Comparison of ENCODE assay signal across 1 cellular context in genomic region chr2:25673170-25674002, GRCh38.
TF ChIP-seq lines count a peak whose summit lies in the region.

DTNB (minus strand) TSS chr2:25673577; CDS start chr2:25652660, 20,917 bp downstream.

TF ChIP-seq in K562, 482 proteins besides CTCF, POLR2A, EP300 and RAD21 (continued from another document and continues in another):
- TF ChIP-seq, protein P1, sequence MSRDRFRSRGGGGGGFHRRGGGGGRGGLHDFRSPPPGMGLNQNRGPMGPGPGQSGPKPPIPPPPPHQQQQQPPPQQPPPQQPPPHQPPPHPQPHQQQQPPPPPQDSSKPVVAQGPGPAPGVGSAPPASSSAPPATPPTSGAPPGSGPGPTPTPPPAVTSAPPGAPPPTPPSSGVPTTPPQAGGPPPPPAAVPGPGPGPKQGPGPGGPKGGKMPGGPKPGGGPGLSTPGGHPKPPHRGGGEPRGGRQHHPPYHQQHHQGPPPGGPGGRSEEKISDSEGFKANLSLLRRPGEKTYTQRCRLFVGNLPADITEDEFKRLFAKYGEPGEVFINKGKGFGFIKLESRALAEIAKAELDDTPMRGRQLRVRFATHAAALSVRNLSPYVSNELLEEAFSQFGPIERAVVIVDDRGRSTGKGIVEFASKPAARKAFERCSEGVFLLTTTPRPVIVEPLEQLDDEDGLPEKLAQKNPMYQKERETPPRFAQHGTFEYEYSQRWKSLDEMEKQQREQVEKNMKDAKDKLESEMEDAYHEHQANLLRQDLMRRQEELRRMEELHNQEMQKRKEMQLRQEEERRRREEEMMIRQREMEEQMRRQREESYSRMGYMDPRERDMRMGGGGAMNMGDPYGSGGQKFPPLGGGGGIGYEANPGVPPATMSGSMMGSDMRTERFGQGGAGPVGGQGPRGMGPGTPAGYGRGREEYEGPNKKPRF (IDR thresholded peaks at IDR 0.05; ENCODE audit: low read depth, low read length) = no peak
- TF ChIP-seq, protein P2, sequence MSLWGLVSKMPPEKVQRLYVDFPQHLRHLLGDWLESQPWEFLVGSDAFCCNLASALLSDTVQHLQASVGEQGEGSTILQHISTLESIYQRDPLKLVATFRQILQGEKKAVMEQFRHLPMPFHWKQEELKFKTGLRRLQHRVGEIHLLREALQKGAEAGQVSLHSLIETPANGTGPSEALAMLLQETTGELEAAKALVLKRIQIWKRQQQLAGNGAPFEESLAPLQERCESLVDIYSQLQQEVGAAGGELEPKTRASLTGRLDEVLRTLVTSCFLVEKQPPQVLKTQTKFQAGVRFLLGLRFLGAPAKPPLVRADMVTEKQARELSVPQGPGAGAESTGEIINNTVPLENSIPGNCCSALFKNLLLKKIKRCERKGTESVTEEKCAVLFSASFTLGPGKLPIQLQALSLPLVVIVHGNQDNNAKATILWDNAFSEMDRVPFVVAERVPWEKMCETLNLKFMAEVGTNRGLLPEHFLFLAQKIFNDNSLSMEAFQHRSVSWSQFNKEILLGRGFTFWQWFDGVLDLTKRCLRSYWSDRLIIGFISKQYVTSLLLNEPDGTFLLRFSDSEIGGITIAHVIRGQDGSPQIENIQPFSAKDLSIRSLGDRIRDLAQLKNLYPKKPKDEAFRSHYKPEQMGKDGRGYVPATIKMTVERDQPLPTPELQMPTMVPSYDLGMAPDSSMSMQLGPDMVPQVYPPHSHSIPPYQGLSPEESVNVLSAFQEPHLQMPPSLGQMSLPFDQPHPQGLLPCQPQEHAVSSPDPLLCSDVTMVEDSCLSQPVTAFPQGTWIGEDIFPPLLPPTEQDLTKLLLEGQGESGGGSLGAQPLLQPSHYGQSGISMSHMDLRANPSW (CRISPR knock-in tag; IDR thresholded peaks at IDR 0.05) = no peak
- TF ChIP-seq ZNF124 (CRISPR knock-in tag; IDR thresholded peaks at IDR 0.05) = no peak
- TF ChIP-seq HMG20A (CRISPR knock-in tag; conservative IDR thresholded peaks at IDR 0.05) = no peak
- TF ChIP-seq, protein P3, sequence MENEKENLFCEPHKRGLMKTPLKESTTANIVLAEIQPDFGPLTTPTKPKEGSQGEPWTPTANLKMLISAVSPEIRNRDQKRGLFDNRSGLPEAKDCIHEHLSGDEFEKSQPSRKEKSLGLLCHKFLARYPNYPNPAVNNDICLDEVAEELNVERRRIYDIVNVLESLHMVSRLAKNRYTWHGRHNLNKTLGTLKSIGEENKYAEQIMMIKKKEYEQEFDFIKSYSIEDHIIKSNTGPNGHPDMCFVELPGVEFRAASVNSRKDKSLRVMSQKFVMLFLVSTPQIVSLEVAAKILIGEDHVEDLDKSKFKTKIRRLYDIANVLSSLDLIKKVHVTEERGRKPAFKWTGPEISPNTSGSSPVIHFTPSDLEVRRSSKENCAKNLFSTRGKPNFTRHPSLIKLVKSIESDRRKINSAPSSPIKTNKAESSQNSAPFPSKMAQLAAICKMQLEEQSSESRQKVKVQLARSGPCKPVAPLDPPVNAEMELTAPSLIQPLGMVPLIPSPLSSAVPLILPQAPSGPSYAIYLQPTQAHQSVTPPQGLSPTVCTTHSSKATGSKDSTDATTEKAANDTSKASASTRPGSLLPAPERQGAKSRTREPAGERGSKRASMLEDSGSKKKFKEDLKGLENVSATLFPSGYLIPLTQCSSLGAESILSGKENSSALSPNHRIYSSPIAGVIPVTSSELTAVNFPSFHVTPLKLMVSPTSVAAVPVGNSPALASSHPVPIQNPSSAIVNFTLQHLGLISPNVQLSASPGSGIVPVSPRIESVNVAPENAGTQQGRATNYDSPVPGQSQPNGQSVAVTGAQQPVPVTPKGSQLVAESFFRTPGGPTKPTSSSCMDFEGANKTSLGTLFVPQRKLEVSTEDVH (IDR thresholded peaks at IDR 0.05; ENCODE audit: low read depth, partially characterized antibody) = no peak
- no peak for TF ChIP-seq HEY1 (CRISPR knock-in tag; IDR thresholded peaks at IDR 0.05; ENCODE audit: borderline replicate concordance)
- TF ChIP-seq, protein P4, sequence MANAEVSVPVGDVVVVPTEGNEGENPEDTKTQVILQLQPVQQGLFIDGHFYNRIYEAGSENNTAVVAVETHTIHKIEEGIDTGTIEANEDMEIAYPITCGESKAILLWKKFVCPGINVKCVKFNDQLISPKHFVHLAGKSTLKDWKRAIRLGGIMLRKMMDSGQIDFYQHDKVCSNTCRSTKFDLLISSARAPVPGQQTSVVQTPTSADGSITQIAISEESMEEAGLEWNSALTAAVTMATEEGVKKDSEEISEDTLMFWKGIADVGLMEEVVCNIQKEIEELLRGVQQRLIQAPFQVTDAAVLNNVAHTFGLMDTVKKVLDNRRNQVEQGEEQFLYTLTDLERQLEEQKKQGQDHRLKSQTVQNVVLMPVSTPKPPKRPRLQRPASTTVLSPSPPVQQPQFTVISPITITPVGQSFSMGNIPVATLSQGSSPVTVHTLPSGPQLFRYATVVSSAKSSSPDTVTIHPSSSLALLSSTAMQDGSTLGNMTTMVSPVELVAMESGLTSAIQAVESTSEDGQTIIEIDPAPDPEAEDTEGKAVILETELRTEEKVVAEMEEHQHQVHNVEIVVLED (CRISPR knock-in tag; IDR thresholded peaks at IDR 0.05) = 0 out of 2 replicates have a peak, but pooled peaks have one; percentile 18
- TF ChIP-seq, protein P5, sequence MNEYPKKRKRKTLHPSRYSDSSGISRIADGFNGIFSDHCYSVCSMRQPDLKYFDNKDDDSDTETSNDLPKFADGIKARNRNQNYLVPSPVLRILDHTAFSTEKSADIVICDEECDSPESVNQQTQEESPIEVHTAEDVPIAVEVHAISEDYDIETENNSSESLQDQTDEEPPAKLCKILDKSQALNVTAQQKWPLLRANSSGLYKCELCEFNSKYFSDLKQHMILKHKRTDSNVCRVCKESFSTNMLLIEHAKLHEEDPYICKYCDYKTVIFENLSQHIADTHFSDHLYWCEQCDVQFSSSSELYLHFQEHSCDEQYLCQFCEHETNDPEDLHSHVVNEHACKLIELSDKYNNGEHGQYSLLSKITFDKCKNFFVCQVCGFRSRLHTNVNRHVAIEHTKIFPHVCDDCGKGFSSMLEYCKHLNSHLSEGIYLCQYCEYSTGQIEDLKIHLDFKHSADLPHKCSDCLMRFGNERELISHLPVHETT (CRISPR knock-in tag; conservative IDR thresholded peaks at IDR 0.05 in 1 of 2, IDR thresholded peaks at IDR 0.05 in 1 of 2) = 0 out of 4 replicates have a peak, but pooled peaks of 1 of the 2 experiments have one; percentile 38
- no peak for TF ChIP-seq TAF7 (tag; IDR thresholded peaks at IDR 0.05)
- TF ChIP-seq, protein P6, sequence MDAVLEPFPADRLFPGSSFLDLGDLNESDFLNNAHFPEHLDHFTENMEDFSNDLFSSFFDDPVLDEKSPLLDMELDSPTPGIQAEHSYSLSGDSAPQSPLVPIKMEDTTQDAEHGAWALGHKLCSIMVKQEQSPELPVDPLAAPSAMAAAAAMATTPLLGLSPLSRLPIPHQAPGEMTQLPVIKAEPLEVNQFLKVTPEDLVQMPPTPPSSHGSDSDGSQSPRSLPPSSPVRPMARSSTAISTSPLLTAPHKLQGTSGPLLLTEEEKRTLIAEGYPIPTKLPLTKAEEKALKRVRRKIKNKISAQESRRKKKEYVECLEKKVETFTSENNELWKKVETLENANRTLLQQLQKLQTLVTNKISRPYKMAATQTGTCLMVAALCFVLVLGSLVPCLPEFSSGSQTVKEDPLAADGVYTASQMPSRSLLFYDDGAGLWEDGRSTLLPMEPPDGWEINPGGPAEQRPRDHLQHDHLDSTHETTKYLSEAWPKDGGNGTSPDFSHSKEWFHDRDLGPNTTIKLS (IDR thresholded peaks at IDR 0.05; ENCODE audit: borderline replicate concordance, low read depth) = peak; percentile 46; the same call in 1 of the 2 replicates
- TF ChIP-seq MED1 (CRISPR knock-in tag; IDR thresholded peaks at IDR 0.05; ENCODE audit: borderline replicate concordance) = no peak
- no peak for TF ChIP-seq TRIM25 (IDR thresholded peaks at IDR 0.05; ENCODE audit: borderline replicate concordance)
- TF ChIP-seq ZNF79 (CRISPR knock-in tag; IDR thresholded peaks at IDR 0.05; ENCODE audit: low read depth) = no peak
- no peak for TF ChIP-seq NCOA4 (IDR thresholded peaks at IDR 0.05; ENCODE audit: partially characterized antibody)
- TF ChIP-seq ZNF232 (CRISPR knock-in tag; IDR thresholded peaks at IDR 0.05) = no peak
- 0 out of 2 replicates have a peak, but pooled peaks have one; percentile 33 for TF ChIP-seq HNRNPL (IDR thresholded peaks at IDR 0.05; ENCODE audit: low read depth, low read length)
- no peak for TF ChIP-seq KLF16 (IDR thresholded peaks at IDR 0.05)
- no peak for TF ChIP-seq PCBP1 (IDR thresholded peaks at IDR 0.05; ENCODE audit: low read depth, low read length, poor library complexity, severe bottlenecking)
- peak; percentile 16 for TF ChIP-seq PHF20 (IDR thresholded peaks at IDR 0.05; ENCODE audit: partially characterized antibody)
- TF ChIP-seq CXXC5 (CRISPR knock-in tag; IDR thresholded peaks at IDR 0.05) = peak; percentile 88
- TF ChIP-seq ZBTB5 (IDR thresholded peaks at IDR 0.05) = no peak
- TF ChIP-seq TARDBP (IDR thresholded peaks at IDR 0.05) = no peak
- TF ChIP-seq BHLHE40 (IDR thresholded peaks at IDR 0.05; ENCODE audit: low read length) = no peak
- no peak for TF ChIP-seq NR1H2 (CRISPR knock-in tag; IDR thresholded peaks at IDR 0.05)
- TF ChIP-seq U2AF2 (optimal IDR thresholded peaks at IDR 0.05; ENCODE audit: low read depth, low read length) = no peak
- TF ChIP-seq ZNF354B (CRISPR knock-in tag; IDR thresholded peaks at IDR 0.05) = no peak
- TF ChIP-seq EWSR1 (IDR thresholded peaks at IDR 0.05; ENCODE audit: borderline replicate concordance, low read depth, partially characterized antibody) = no peak
- 0 out of 2 replicates have a peak, but pooled peaks have one; percentile 28 for TF ChIP-seq NR2C2 (CRISPR knock-in tag; IDR thresholded peaks at IDR 0.05)
- peak; percentile 82 for TF ChIP-seq NR2C2 (tag; IDR thresholded peaks at IDR 0.05)
- no peak for TF ChIP-seq NFRKB (IDR thresholded peaks at IDR 0.05; ENCODE audit: low read depth)
- TF ChIP-seq TSHZ1 (CRISPR knock-in tag; IDR thresholded peaks at IDR 0.05) = no peak
- TF ChIP-seq SRSF1 (IDR thresholded peaks at IDR 0.05; ENCODE audit: low read depth, low read length) = no peak
- TF ChIP-seq BDP1 (IDR thresholded peaks at IDR 0.05; ENCODE audit: insufficient read depth, insufficient read length) = no peak
- TF ChIP-seq, protein P7, sequence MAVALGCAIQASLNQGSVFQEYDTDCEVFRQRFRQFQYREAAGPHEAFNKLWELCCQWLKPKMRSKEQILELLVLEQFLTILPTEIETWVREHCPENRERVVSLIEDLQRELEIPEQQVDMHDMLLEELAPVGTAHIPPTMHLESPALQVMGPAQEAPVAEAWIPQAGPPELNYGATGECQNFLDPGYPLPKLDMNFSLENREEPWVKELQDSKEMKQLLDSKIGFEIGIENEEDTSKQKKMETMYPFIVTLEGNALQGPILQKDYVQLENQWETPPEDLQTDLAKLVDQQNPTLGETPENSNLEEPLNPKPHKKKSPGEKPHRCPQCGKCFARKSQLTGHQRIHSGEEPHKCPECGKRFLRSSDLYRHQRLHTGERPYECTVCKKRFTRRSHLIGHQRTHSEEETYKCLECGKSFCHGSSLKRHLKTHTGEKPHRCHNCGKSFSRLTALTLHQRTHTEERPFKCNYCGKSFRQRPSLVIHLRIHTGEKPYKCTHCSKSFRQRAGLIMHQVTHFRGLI (CRISPR knock-in tag; IDR thresholded peaks at IDR 0.05) = no peak
- TF ChIP-seq CBFB (CRISPR knock-in tag; IDR thresholded peaks at IDR 0.05) = no peak
- TF ChIP-seq ZNF584 (CRISPR knock-in tag; IDR thresholded peaks at IDR 0.05; ENCODE audit: low read depth) = peak; percentile 26; the same call in 1 of the 2 replicates
- TF ChIP-seq SMAD4 (CRISPR knock-in tag; conservative IDR thresholded peaks at IDR 0.05) = peak; percentile 51
